ENCODE assay signal across 1 cellular context in genomic region chr15:50109086-50109987, GRCh38.
TF ChIP-seq lines count a peak whose summit lies in the region.

No MANE protein-coding gene starts in this region.

TF ChIP-seq in HepG2, 621 proteins besides CTCF, POLR2A, EP300 and RAD21:
- TF ChIP-seq ZNF883 (CRISPR knock-in tag; IDR thresholded peaks at IDR 0.05; ENCODE audit: not compliant biosample characterization) = no peak
- no peak for TF ChIP-seq ELK4 (CRISPR knock-in tag; IDR thresholded peaks at IDR 0.05; ENCODE audit: borderline replicate concordance)
- TF ChIP-seq DZIP1 (CRISPR knock-in tag; IDR thresholded peaks at IDR 0.05) = no peak
- no peak for TF ChIP-seq THRA (CRISPR knock-in tag; IDR thresholded peaks at IDR 0.05; ENCODE audit: borderline replicate concordance)
- TF ChIP-seq ZBTB37 (CRISPR knock-in tag; IDR thresholded peaks at IDR 0.05) = no peak
- TF ChIP-seq RBFOX2 (IDR thresholded peaks at IDR 0.05; ENCODE audit: low read depth, low read length) = no peak
- TF ChIP-seq ZNF562 (CRISPR knock-in tag; IDR thresholded peaks at IDR 0.05; ENCODE audit: borderline replicate concordance) = no peak
- no peak for TF ChIP-seq EEA1 (CRISPR knock-in tag; IDR thresholded peaks at IDR 0.05; ENCODE audit: borderline replicate concordance)
- TF ChIP-seq ZNF18 (CRISPR knock-in tag; IDR thresholded peaks at IDR 0.05; ENCODE audit: insufficient replicate concordance) = no peak
- TF ChIP-seq ZNF574 (CRISPR knock-in tag; IDR thresholded peaks at IDR 0.05) = no peak
- no peak for TF ChIP-seq NCOA2 (CRISPR knock-in tag; IDR thresholded peaks at IDR 0.05)
- no peak for TF ChIP-seq SIN3A (IDR thresholded peaks at IDR 0.05; ENCODE audit: borderline replicate concordance, low read depth, low read length)
- no peak for TF ChIP-seq TCF7 (IDR thresholded peaks at IDR 0.05; ENCODE audit: low read depth)
- TF ChIP-seq SMAD1 (CRISPR knock-in tag; IDR thresholded peaks at IDR 0.05; ENCODE audit: borderline replicate concordance, low read depth) = no peak
- TF ChIP-seq TOE1 (CRISPR knock-in tag; IDR thresholded peaks at IDR 0.05) = no peak
- TF ChIP-seq CCDC6 (CRISPR knock-in tag; IDR thresholded peaks at IDR 0.05) = no peak
- no peak for TF ChIP-seq BRF2 (CRISPR knock-in tag; IDR thresholded peaks at IDR 0.05)
TF ChIP-seq in HepG2: peak in this region for 0.
